ENCODE assay signal across 27 cellular contexts in genomic region chr12:31478898-31479297, GRCh38.
"Had no signal": no experiment of that assay in that cellular context is flagged by ENCODE, and none has a peak within 500 bp of the region (broad histone marks: within the 10 kb centered on the region; RNA-seq: fewer than 3 reads in every experiment).

No MANE protein-coding gene starts in this region.

- FAIRE-seq: RCC 7860, TTC549 had no signal

- H3K4me2 ChIP-seq: KMS-11 had no signal

- H3K9ac ChIP-seq: KMS-11 had no signal

- H3K36me3 ChIP-seq: brain microvascular endothelial cell had no signal

- ATAC-seq: activated CD4-positive, alpha-beta T cell treated with anti-CD3 and anti-CD28 coated beads for 36 hours; activated T-helper 17 cell treated with anti-CD3 and anti-CD28 coated beads, Interleukin-2, amount 50 U/mL, for 72 hours; PC-3; T-helper 17 cell had no signal

- DNase-seq: activated CD4-positive, alpha-beta memory T cell treated with anti-CD3 and anti-CD28 coated beads, Interleukin-2, amount 10 ng/mL, durations not matched to agents 7 days and 5 days; activated CD4-positive, alpha-beta T cell treated with anti-CD3 and anti-CD28 coated beads for 36 hours; activated CD4-positive, alpha-beta T cell treated with anti-CD3 and anti-CD28 coated beads, Interleukin-2, amount 50 U/mL, for 1 hour; activated gamma-delta T cell; activated naive CD4-positive, alpha-beta T cell treated with anti-CD3 and anti-CD28 coated beads for 36 hours; activated T-cell treated with anti-CD3 and anti-CD28 coated beads for 4 hours; activated T-cell treated with anti-CD3 and anti-CD28 coated beads, Interleukin-2, amount 50 U/mL, for 48 hours; brain microvascular endothelial cell; cerebellar nuclear complex; NCI-H1092 treated with DMSO at 0.1 percent for 48 hours; NCI-H1417 treated with DMSO at 0.1 percent for 48 hours; NCI-H1694; NCI-H2029; NCI-H2107; NCI-H2171 treated with DMSO at 0.1 percent for 48 hours; NCI-H226; NCI-H526; NCI-H82; PC-3; SHP77; T-helper 17 cell; T1000 had no signal

- H3K27me3 ChIP-seq: brain microvascular endothelial cell had no signal

- H3K27ac ChIP-seq: brain microvascular endothelial cell, KMS-11, VCaP had no signal
